Comparison of ENCODE assay signal across 16 cellular contexts in genomic region chrX:136665258-136665900, GRCh38.
DNase-seq lines count a peak whose midpoint lies in the region; ATAC-seq and TF ChIP-seq lines count a peak whose summit lies in the region.
"Had no signal": no experiment of that assay in that cellular context is flagged by ENCODE, and none has a peak within 500 bp of the region (broad histone marks: within the 10 kb centered on the region; RNA-seq: fewer than 3 reads in every experiment).

No MANE protein-coding gene starts in this region.

- CTCF ChIA-PET in RWPE1 (lab: Yijun Ruan, JAX), result no interaction called here

- no peak overlapping the region for H3K27ac ChIP-seq in RWPE1
- H3K27ac ChIP-seq: sigmoid colon, SJCRH30, uterus had no signal

- TF ChIP-seq CTCF in foreskin fibroblast (IDR thresholded peaks at IDR 0.05; ENCODE audit: low read depth, low read length) (no peak), RWPE1 (conservative IDR thresholded peaks at IDR 0.05; ENCODE audit: low read depth) (no peak)

- peak; percentile 39 for DNase-seq in CD1c-positive myeloid dendritic cell (ENCODE audit: extremely low spot score)
- DNase-seq in RPMI8226, result peak; percentile 27
- no peak for DNase-seq in foreskin fibroblast
- no peak for DNase-seq in RWPE1 (ENCODE audit: low spot score)
- DNase-seq in NCI-H1417 (lab: John Stamatoyannopoulos, UW), result no peak
- DNase-seq: activated CD4-positive, alpha-beta T cell treated with anti-CD3 and anti-CD28 coated beads for 4 hours; C1 segment of cervical spinal cord; hippocampal formation; mucosa of descending colon; sigmoid colon; SJCRH30; uterus had no signal

- H3K4me3 ChIP-seq in foreskin fibroblast (ENCODE audit: low read depth in 1 of 2, low read length in 2 of 2), result no peak overlapping the region
- H3K4me3 ChIP-seq: HAP-1, mucosa of descending colon, sigmoid colon, SJCRH30, uterus had no signal

- ATAC-seq in GM19324 (IDR thresholded peaks at IDR 0.05; ENCODE audit: low FRiP score, unreplicated experiment), result peak; percentile 60
- ATAC-seq in HG02884 (IDR thresholded peaks at IDR 0.05; ENCODE audit: unreplicated experiment), result peak; percentile 73
- no peak for ATAC-seq in GM18520 (IDR thresholded peaks at IDR 0.05; ENCODE audit: unreplicated experiment)
- ATAC-seq: mucosa of descending colon had no signal

- POLR2A ChIA-PET in RWPE1 (lab: Yijun Ruan, JAX; ENCODE audit: low non-redundant PET), result no interaction called here

Comparison
In these comparisons a context has a peak if more than half of its experiments do, and no peak if none do; other contexts are left out.
1. DNase-seq: peak in CD1c-positive myeloid dendritic cell (single experiment) and RPMI8226 (single experiment); none in foreskin fibroblast (0 of 2), RWPE1 (single experiment) and NCI-H1417 (0 of 3).